ENCODE assay signal across 9 cellular contexts in the genomic region with DNA sequence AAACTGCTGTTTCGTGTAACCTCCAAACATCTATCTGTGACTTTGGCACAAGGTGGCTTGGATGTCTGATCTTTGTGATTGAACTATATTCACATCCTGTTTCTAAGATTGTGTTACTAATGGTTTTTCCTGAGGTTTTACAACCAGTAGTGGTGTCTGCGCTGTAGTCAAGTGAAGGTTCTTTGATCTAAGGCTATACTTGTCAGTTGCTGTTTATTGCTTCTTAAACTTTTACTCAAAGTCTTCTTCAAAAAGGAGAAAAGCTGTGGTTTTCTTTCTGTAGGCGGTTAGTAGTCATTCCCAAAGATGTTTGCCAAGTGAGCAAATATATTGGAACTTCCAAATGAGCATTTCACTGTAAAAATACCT. TPM values are rescaled to one million over a fixed set of nuclear protein-coding genes. Genes with fewer than 3 reads are reported as not detected.
DNase-seq lines count a peak whose midpoint lies in the region; ATAC-seq and TF ChIP-seq lines count a peak whose summit lies in the region.
"Had no signal": no experiment of that assay in that cellular context is flagged by ENCODE, and none has a peak within 500 bp of the region (broad histone marks: within the 10 kb centered on the region; RNA-seq: fewer than 3 reads in every experiment).

No MANE protein-coding gene starts in this region.

- H3K9me3 ChIP-seq in PC-3 (ENCODE audit: low read length) (no peaks in the 10 kb centered on the region), esophagus muscularis mucosa (no peaks in the 10 kb centered on the region)

- H3K4me1 ChIP-seq in PC-3 (ENCODE audit: insufficient read depth, low read length) (peaks cover 49% of the 10 kb centered on the region), esophagus muscularis mucosa (peaks cover 19 to 39% (median 39%) of the 10 kb centered on the region in 4 donors), rectal smooth muscle tissue (ENCODE audit: control insufficient read depth, insufficient read depth, low read length) (peaks cover 22% of the 10 kb centered on the region)

- no peaks in the 10 kb centered on the region for H3F3A ChIP-seq in PC-3 (ENCODE audit: low read length, unreplicated experiment)

- no peak for TF ChIP-seq POLR2A in esophagus muscularis mucosa (IDR thresholded peaks at IDR 0.05; ENCODE audit: low read depth)

- H3K36me3 ChIP-seq in PC-3 (ENCODE audit: low read depth, low read length): no peaks in the 10 kb centered on the region
- H3K36me3 ChIP-seq in esophagus muscularis mucosa: no peaks in the 10 kb centered on the region
- no peaks in the 10 kb centered on the region for H3K36me3 ChIP-seq in rectal smooth muscle tissue (ENCODE audit: control insufficient read depth, insufficient read depth, low read length)

- no peak for TF ChIP-seq CTCF in GM12865 (IDR thresholded peaks at IDR 0.05; ENCODE audit: insufficient read depth, low read depth, low read length, missing control alignments)
- TF ChIP-seq CTCF in PC-3 (conservative IDR thresholded peaks at IDR 0.05; ENCODE audit: low read depth, low read length): no peak
- TF ChIP-seq CTCF in esophagus muscularis mucosa (IDR thresholded peaks at IDR 0.05): no peak

- BruUV-seq in PC-3 (replicated peaks; lab: Mats Ljungman, UMichigan): no TSS peak

- H3K4me2 ChIP-seq in PC-3 (ENCODE audit: low read length): peak overlapping the region; percentile 91

- no peak for TF ChIP-seq EP300 in esophagus muscularis mucosa (IDR thresholded peaks at IDR 0.05)

- peaks cover 4% of the 10 kb centered on the region; the same call in 1 of the 2 replicates for H3K79me2 ChIP-seq in PC-3 (ENCODE audit: low read length)

- WGBS in esophagus muscularis mucosa: 62% methylated on average over 3 of the region's 3 CpGs

- peak overlapping the region; percentile 66 for H3K27ac ChIP-seq in PC-3 (ENCODE audit: low read length)
- peak overlapping the region; percentile 91 to 99 (median 97) for H3K27ac ChIP-seq in esophagus muscularis mucosa (replicated peaks in 1 of 4)
- peak overlapping the region; percentile 100 for H3K27ac ChIP-seq in rectal smooth muscle tissue (ENCODE audit: low read depth, low read length)

- CTCF ChIA-PET in PC-3 (lab: Charles Lee): interaction anchor here (0.6 kb wide), 1 partner anchor 342 kb away, joined by 5 read pairs; no protein-coding TSS in a partner anchor

- ATAC-seq in PC-3 (no peak), HG03565 (IDR thresholded peaks at IDR 0.05; ENCODE audit: unreplicated experiment) (no peak)

- peak overlapping the region; percentile 98; the same call in 1 of the 2 replicates for H3K9ac ChIP-seq in PC-3 (ENCODE audit: low read length)
- H3K9ac ChIP-seq in rectal smooth muscle tissue (ENCODE audit: low read length): peak overlapping the region; percentile 99

- peak overlapping the region; percentile 82; the same call in 1 of the 2 replicates for H2AFZ ChIP-seq in PC-3 (ENCODE audit: low read length)

- no peaks in the 10 kb centered on the region for H3K9me2 ChIP-seq in PC-3 (replicated peaks; ENCODE audit: low read length)

- peak overlapping the region; percentile 71 for H3K4me3 ChIP-seq in GM12865 (ENCODE audit: low read depth, low read length)
- H3K4me3 ChIP-seq in PC-3 (ENCODE audit: low read length): peak overlapping the region; percentile 82; the same call in 1 of the 2 replicates
- peak overlapping the region in 2 of 4 donors; percentile 60 to 70 for H3K4me3 ChIP-seq in esophagus muscularis mucosa
- peak overlapping the region; percentile 82 for H3K4me3 ChIP-seq in rectal smooth muscle tissue (ENCODE audit: low read length)

- no peaks in the 10 kb centered on the region for H3K27me3 ChIP-seq in PC-3 (ENCODE audit: low read length)
- H3K27me3 ChIP-seq in esophagus muscularis mucosa: no peaks in the 10 kb centered on the region
- no peaks in the 10 kb centered on the region for H3K27me3 ChIP-seq in rectal smooth muscle tissue (ENCODE audit: control insufficient read depth, insufficient read depth, low read length)

- peak; percentile 21 for DNase-seq in GM12865 (ENCODE audit: low read depth)
- DNase-seq in PC-3: peak; percentile 59
- DNase-seq in esophagus muscularis mucosa (ENCODE audit: extremely low spot score): no peak
- DNase-seq in posterior cingulate gyrus: no peak
- no peak for DNase-seq in islet precursor cell
- no peak for DNase-seq in HT-29 (ENCODE audit: low spot score)
- DNase-seq: NCI-H2029 treated with DMSO at 0.1 percent for 48 hours had no signal

- POLR2A ChIA-PET in PC-3 (lab: Charles Lee; ENCODE audit: unreplicated experiment): interaction anchor here (0.5 to 1.1 kb wide), 7 partner anchors 14 to 297 kb away, joined by 3 to 5 read pairs (median 4); no protein-coding TSS in a partner anchor

- no peaks in the 10 kb centered on the region for H4K20me1 ChIP-seq in PC-3 (ENCODE audit: low read length)

- intact Hi-C loops in PC-3 (cut with micrococcal nuclease) (loop anchor here (5.0 to 10.0 kb wide), 3 partner anchors 313 to 678 kb away; a partner anchor contains a TSS), esophagus muscularis mucosa (cut with DNase I) (loop anchor here (5.0 kb wide), 1 partner anchor 373 kb away; no protein-coding TSS in a partner anchor), posterior cingulate gyrus (cut with DNase I) (loop anchor here (5.0 kb wide), 1 partner anchor 373 kb away; no protein-coding TSS in a partner anchor)

RNA-seq across cellular contexts. Expression of a gene that starts 12.3 kb away (rescaled TPM):
- total RNA-seq in PC-3 (2014; rRNA removed) (594 and 1,162 TPM in 2 replicates), esophagus muscularis mucosa (100 to 1,000 TPM; 482 to 847 (median 640) TPM)
- 735 and 752 TPM in 2 replicates for total RNA-seq in HT-29 (2014; rRNA removed; shearing (Covaris generic))

RNA-seq across cellular contexts. Expression of a gene that starts 52.8 kb away (rescaled TPM):
- 18.3 and 29.5 TPM in 2 replicates for total RNA-seq in PC-3 (2014; rRNA removed)
- 10 to 100 TPM in 3 of 4 donors, 1 to 10 TPM in 1; 8.0 to 14.1 (median 12.2) TPM for total RNA-seq in esophagus muscularis mucosa
- total RNA-seq in HT-29 (2014; rRNA removed; shearing (Covaris generic)): 7.0 and 10.1 TPM in 2 replicates

Comparison
In these comparisons a context has a peak if more than half of its experiments do, and no peak if none do; other contexts are left out.
1. DNase-seq: peak in GM12865 (single experiment) and PC-3 (single experiment); none in esophagus muscularis mucosa (single experiment), posterior cingulate gyrus (0 of 10), islet precursor cell (single experiment) and HT-29 (single experiment).
2. Peak in every context shown above with its lines, with median percentiles within 50 percentile points of each other: H3K27ac ChIP-seq.